ENCODE assay signal across 33 cellular contexts in genomic region chr2:163374282-163374681, GRCh38.
DNase-seq lines count a peak whose midpoint lies in the region; ATAC-seq and TF ChIP-seq lines count a peak whose summit lies in the region.
"Had no signal": no experiment of that assay in that cellular context is flagged by ENCODE, and none has a peak within 500 bp of the region (broad histone marks: within the 10 kb centered on the region; RNA-seq: fewer than 3 reads in every experiment).

No MANE protein-coding gene starts in this region.

- 100% methylated on average over 2 to 3 of the region's 3 CpGs for WGBS in gastroesophageal sphincter (ENCODE audit: low coverage in 1 of 2), 2 donors

- H3K36me3 ChIP-seq in GM23338 (ENCODE audit: insufficient read depth) = no peaks in the 10 kb centered on the region
- H3K36me3 ChIP-seq in gastroesophageal sphincter = no peaks in the 10 kb centered on the region
- H3K36me3 ChIP-seq: BE2C; BLaER1; BLaER1 treated with 17β-estradiol and CSF1 and Interleukin-3, amounts not matched to agents 10 nM and 100 nM had no signal

- H3K9me2 ChIP-seq in GM23338 (ENCODE audit: insufficient read depth) = no peaks in the 10 kb centered on the region

- H3K9me3 Mint-ChIP-seq in GM23338 (no peaks in the 10 kb centered on the region), WTC11 (peaks cover 13% of the 10 kb centered on the region; the same call in 1 of the 2 replicates)

- H3K4me3 ChIP-seq in GM23338 = no peak overlapping the region
- H3K4me3 ChIP-seq in gastroesophageal sphincter = no peak overlapping the region
- H3K4me3 ChIP-seq: A549; BLaER1; BLaER1 treated with 17β-estradiol and CSF1 and Interleukin-3, amounts not matched to agents 10 nM and 100 nM had no signal

- H3K4me1 ChIP-seq in GM23338 (ENCODE audit: insufficient read depth) (peaks cover 8% of the 10 kb centered on the region; the same call in 1 of the 2 replicates), gastroesophageal sphincter (no peaks in the 10 kb centered on the region)
- H3K4me1 ChIP-seq: A549, BE2C, BLaER1 had no signal

- ATAC-seq in GM18511 (IDR thresholded peaks at IDR 0.05; ENCODE audit: unreplicated experiment) (peak; percentile 51), GM23338 (no peak), WTC11 (peak; percentile 69; the same call in 1 of the 2 replicates), gastroesophageal sphincter (no peak), HG03175 (IDR thresholded peaks at IDR 0.05; ENCODE audit: unreplicated experiment) (no peak), HG03457 (IDR thresholded peaks at IDR 0.05; ENCODE audit: unreplicated experiment) (no peak)
- ATAC-seq: A549; CD8-positive, alpha-beta T cell had no signal

- peaks cover 2% of the 10 kb centered on the region; the same call in 2 of the 3 replicates for H3K4me1 Mint-ChIP-seq in GM23338
- H3K4me1 Mint-ChIP-seq in WTC11 = peaks cover 8% of the 10 kb centered on the region
- H3K4me1 Mint-ChIP-seq: B cell; CD14-positive monocyte; CD4-positive, alpha-beta memory T cell; CD4-positive, CD25-positive, alpha-beta regulatory T cell; CD8-positive, alpha-beta memory T cell had no signal

- TF ChIP-seq EP300 in gastroesophageal sphincter (IDR thresholded peaks at IDR 0.05) = no peak

- H3K27ac ChIP-seq in GM23338 (ENCODE audit: low read depth) (no peak overlapping the region), gastroesophageal sphincter (no peak overlapping the region)
- H3K27ac ChIP-seq: 22Rv1; A549; BLaER1; BLaER1 treated with 17β-estradiol and CSF1 and Interleukin-3, amounts not matched to agents 10 nM and 100 nM; C4-2B had no signal

- H3K79me2 ChIP-seq in GM23338 (replicated peaks; ENCODE audit: insufficient read depth) = no peaks in the 10 kb centered on the region

- no peaks in the 10 kb centered on the region for H3F3A ChIP-seq in GM23338 (replicated peaks; ENCODE audit: low read depth)

- no peak overlapping the region for H2AFZ ChIP-seq in GM23338

- no peaks in the 10 kb centered on the region for H4K20me1 ChIP-seq in GM23338 (replicated peaks; ENCODE audit: insufficient read depth)
- H4K20me1 ChIP-seq: BLaER1; BLaER1 treated with 17β-estradiol and CSF1 and Interleukin-3, amounts not matched to agents 10 nM and 100 nM had no signal

- CTCF ChIA-PET in WTC11 (lab: Charles Lee) = no interaction called here

- no peak for TF ChIP-seq POLR2A in gastroesophageal sphincter (IDR thresholded peaks at IDR 0.05)

- no peaks in the 10 kb centered on the region for H3K9me3 ChIP-seq in gastroesophageal sphincter
- H3K9me3 ChIP-seq: A549; BE2C; BLaER1; BLaER1 treated with 17β-estradiol and CSF1 and Interleukin-3, amounts not matched to agents 10 nM and 100 nM; Caco-2 had no signal

- H3K4me3 Mint-ChIP-seq in GM23338 (no peak overlapping the region), WTC11 (no peak overlapping the region)
- H3K4me3 Mint-ChIP-seq: B cell; CD14-positive monocyte; CD4-positive, alpha-beta memory T cell; CD4-positive, alpha-beta T cell; CD4-positive, CD25-positive, alpha-beta regulatory T cell; CD8-positive, alpha-beta memory T cell; CD8-positive, alpha-beta T cell had no signal

- H3K36me3 Mint-ChIP-seq in GM23338 (ENCODE audit: low read depth) = no peaks in the 10 kb centered on the region
- no peaks in the 10 kb centered on the region for H3K36me3 Mint-ChIP-seq in WTC11
- H3K36me3 Mint-ChIP-seq: CD14-positive monocyte; CD4-positive, alpha-beta memory T cell; CD4-positive, CD25-positive, alpha-beta regulatory T cell; CD8-positive, alpha-beta T cell had no signal

- TF ChIP-seq CTCF in GM23338 (conservative IDR thresholded peaks at IDR 0.05; ENCODE audit: low read depth in 2 of 2) = no peak
- TF ChIP-seq CTCF in WTC11 (IDR thresholded peaks at IDR 0.05) = no peak
- no peak for TF ChIP-seq CTCF in gastroesophageal sphincter (IDR thresholded peaks at IDR 0.05)

- H3K27me3 ChIP-seq in GM23338 (ENCODE audit: insufficient read depth) (no peaks in the 10 kb centered on the region), gastroesophageal sphincter (no peaks in the 10 kb centered on the region)
- H3K27me3 ChIP-seq: BE2C; BLaER1; BLaER1 treated with 17β-estradiol and CSF1 and Interleukin-3, amounts not matched to agents 10 nM and 100 nM had no signal

- DNase-seq in GM23338 (ENCODE audit: low spot score) = peak; percentile 9
- DNase-seq in WTC11 (ENCODE audit: low spot score) = no peak
- DNase-seq: 8988T; ACHN; AML-193; BE2C; C1 segment of cervical spinal cord; Caco-2; Calu3; CD4-positive, alpha-beta memory T cell; CD4-positive, alpha-beta T cell; CD4-positive, CD25-positive, alpha-beta regulatory T cell; CD8-positive, alpha-beta memory T cell; CD8-positive, alpha-beta T cell; COR-L47; DMS 273 treated with DMSO at 0.1 percent for 48 hours; DMS153; DMS53; DMS79; DMS79 treated with DMSO at 0.1 percent for 48 hours; DND-41; EL had no signal

- H3K27ac Mint-ChIP-seq in GM23338 (no peak overlapping the region), WTC11 (no peak overlapping the region)
- H3K27ac Mint-ChIP-seq: B cell; CD14-positive monocyte; CD4-positive, alpha-beta memory T cell; CD4-positive, alpha-beta T cell; CD4-positive, CD25-positive, alpha-beta regulatory T cell; CD8-positive, alpha-beta memory T cell; CD8-positive, alpha-beta T cell had no signal

- POLR2A ChIA-PET in WTC11 (lab: Charles Lee) = interaction anchor here (0.8 kb wide), 1 partner anchor 362 kb away, joined by 3 read pairs; the partner anchor contains the start of gene FIGN

- H3K4me2 ChIP-seq in GM23338 = no peak overlapping the region
- H3K4me2 ChIP-seq: A549, BLaER1 had no signal

- H3K27me3 Mint-ChIP-seq in GM23338 (ENCODE audit: insufficient read depth, low read depth, poor library complexity) = no peaks in the 10 kb centered on the region
- no peaks in the 10 kb centered on the region for H3K27me3 Mint-ChIP-seq in WTC11 (ENCODE audit: low read depth)
- H3K27me3 Mint-ChIP-seq: B cell; CD4-positive, alpha-beta memory T cell; CD4-positive, alpha-beta T cell; CD4-positive, CD25-positive, alpha-beta regulatory T cell; CD8-positive, alpha-beta memory T cell had no signal

TF ChIP-seq in GM23338, 12 proteins besides CTCF, POLR2A, EP300 and RAD21:
- no peak for TF ChIP-seq STAT1 (IDR thresholded peaks at IDR 0.05; ENCODE audit: unreplicated experiment)

TF ChIP-seq in WTC11, 78 proteins besides CTCF, POLR2A, EP300 and RAD21:
- TF ChIP-seq HMGA2 (CRISPR knock-in tag; IDR thresholded peaks at IDR 0.05) = no peak
- TF ChIP-seq AR (CRISPR knock-in tag; IDR thresholded peaks at IDR 0.05) = no peak
- TF ChIP-seq ZNF219 (CRISPR knock-in tag; IDR thresholded peaks at IDR 0.05; ENCODE audit: borderline replicate concordance) = no peak
- TF ChIP-seq NR2C2 (CRISPR knock-in tag; IDR thresholded peaks at IDR 0.05) = no peak
- TF ChIP-seq USF1 (CRISPR knock-in tag; IDR thresholded peaks at IDR 0.05) = no peak
- no peak for TF ChIP-seq KAT7 (CRISPR knock-in tag; IDR thresholded peaks at IDR 0.05; ENCODE audit: borderline replicate concordance)

Comparison
In these comparisons a context has a peak if more than half of its experiments do, and no peak if none do; other contexts are left out.
1. ATAC-seq: peak in GM18511 (single experiment) and WTC11 (single experiment); none in GM23338 (single experiment), gastroesophageal sphincter (single experiment), HG03175 (single experiment) and HG03457 (single experiment).